Comparison of ENCODE assay signal across 8 cellular contexts in genomic region chr2:152925540-152926448, GRCh38.
A peak's percentile ranks its signal among the peaks of the same experiment; 100 is the strongest.
DNase-seq lines count a peak whose midpoint lies in the region; ATAC-seq and TF ChIP-seq lines count a peak whose summit lies in the region.

No MANE protein-coding gene starts in this region.

- ATAC-seq in GM18498 (IDR thresholded peaks at IDR 0.05; ENCODE audit: unreplicated experiment) (peak; percentile 93), HG02798 (IDR thresholded peaks at IDR 0.05; ENCODE audit: poor library complexity, unreplicated experiment) (peak; percentile 84)

- no peak overlapping the region for H3K4me3 ChIP-seq in NB4 (ENCODE audit: low read depth, low read length)

- peak; percentile 63 for DNase-seq in AML-193 (lab: John Stamatoyannopoulos, UW)
- DNase-seq in NB4 (ENCODE audit: low read depth), result peak; percentile 78
- peak; percentile 34 to 73 for DNase-seq in SW 1271 (lab: John Stamatoyannopoulos, UW)
- peak; percentile 26 to 38 for DNase-seq in dermis microvascular lymphatic vessel endothelial cell (ENCODE audit: low read depth in 2 of 2)
- peak; percentile 74 for DNase-seq in myocyte (ENCODE audit: low read depth)
- peak; percentile 53 for DNase-seq in ureter (ENCODE audit: low spot score)

- no peak for TF ChIP-seq POLR2A in NB4 (IDR thresholded peaks at IDR 0.05; ENCODE audit: extremely low read depth, insufficient read length)

- peak; percentile 91 for TF ChIP-seq CTCF in NB4 (IDR thresholded peaks at IDR 0.05; ENCODE audit: low read depth, low read length)
